In genomic region chr6:30260036-30260504, GRCh38 we compare ENCODE assay signal across 2 cellular contexts.
TF ChIP-seq lines count a peak whose summit lies in the region.

No MANE protein-coding gene starts in this region.

TF ChIP-seq in HCT116, 20 proteins besides CTCF, POLR2A, EP300 and RAD21 (continued from another document):
- no peak for TF ChIP-seq FOSL1 (IDR thresholded peaks at IDR 0.05; ENCODE audit: low read depth)

TF ChIP-seq in WTC11, 78 proteins besides CTCF, POLR2A, EP300 and RAD21 (continued from another document):
- TF ChIP-seq ARID4B (CRISPR knock-in tag; IDR thresholded peaks at IDR 0.05; ENCODE audit: borderline replicate concordance) (0 out of 2 replicates have a peak, but pooled peaks have one; percentile 67), MAX (CRISPR knock-in tag; IDR thresholded peaks at IDR 0.05) (peak; percentile 61; the same call in 1 of the 2 replicates), ZNF317 (CRISPR knock-in tag; IDR thresholded peaks at IDR 0.05; ENCODE audit: borderline replicate concordance, low read depth) (no peak)
